8 cellular contexts compared by ENCODE assay signal in the genomic region with DNA sequence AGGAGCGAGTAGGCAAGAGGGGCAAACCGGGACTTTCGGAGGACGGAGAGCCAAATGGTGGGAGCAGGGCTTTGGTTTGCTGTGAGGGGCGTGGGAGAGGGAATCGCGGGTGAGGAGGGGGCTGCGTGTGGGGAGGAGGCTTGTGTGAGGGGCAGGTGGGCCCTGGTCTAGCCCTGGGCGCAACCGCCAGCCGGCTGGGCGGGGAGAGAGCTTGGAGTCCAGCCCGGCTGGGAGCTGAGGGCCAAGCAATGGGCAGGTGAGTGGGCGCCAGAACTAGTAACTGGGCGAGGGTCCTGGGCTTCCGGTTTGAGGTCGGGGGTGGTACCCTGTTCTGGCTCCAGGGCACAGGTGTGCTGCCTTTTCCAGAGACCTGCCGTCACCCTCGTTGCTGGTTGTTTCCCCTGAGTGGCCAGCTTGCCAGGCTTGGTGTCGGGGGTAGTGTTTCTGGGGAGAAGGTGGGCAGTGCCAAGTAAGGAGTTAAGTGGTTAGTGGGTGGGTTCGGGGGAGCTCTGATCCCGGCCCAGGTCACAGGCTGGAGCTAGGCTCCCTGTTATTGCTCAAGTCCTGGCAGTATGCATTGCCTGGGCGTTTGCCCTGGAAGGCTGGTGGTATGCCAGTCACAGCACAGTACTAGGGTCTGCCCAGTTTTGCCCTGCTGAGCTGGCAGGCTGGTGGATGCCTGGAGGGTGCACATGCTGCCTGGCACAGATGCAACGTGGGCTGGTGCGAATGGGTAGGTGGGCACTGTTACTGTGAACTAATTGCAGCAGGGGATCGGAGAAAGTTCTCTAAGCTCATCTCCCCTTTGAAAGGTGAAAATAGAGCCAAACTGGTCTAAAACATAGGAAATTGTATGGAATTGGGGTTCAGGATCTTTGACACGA.
DNase-seq lines count a peak whose midpoint lies in the region; ATAC-seq, FAIRE-seq and TF ChIP-seq lines count a peak whose summit lies in the region.

No MANE protein-coding gene starts in this region.

- peak overlapping the region; percentile 88 for H3K4me3 ChIP-seq in RWPE2 (ENCODE audit: severe bottlenecking)

- H3K9me3 ChIP-seq in RWPE2 (ENCODE audit: severe bottlenecking): no peaks in the 10 kb centered on the region

- no peaks in the 10 kb centered on the region for H3K36me3 ChIP-seq in RWPE2 (ENCODE audit: low read depth)

- H3K27me3 ChIP-seq in RWPE2 (ENCODE audit: insufficient read depth, poor library complexity, severe bottlenecking): no peaks in the 10 kb centered on the region

- ATAC-seq in RWPE2 (ENCODE audit: low read depth) (peak; percentile 17), GM19351 (IDR thresholded peaks at IDR 0.05; ENCODE audit: unreplicated experiment) (no peak)

- FAIRE-seq in RCC 7860 (lab: Jason Lieb, UNC): no peak

- DNase-seq in NCI-H510A (lab: John Stamatoyannopoulos, UW) (peak; percentile 15), NCI-H510A treated with DMSO at 0.1 percent for 48 hours (lab: John Stamatoyannopoulos, UW) (no peak), RWPE2 (ENCODE audit: low spot score) (no peak), cerebellar cortex (ENCODE audit: low spot score) (peak; percentile 94), kidney tubule cell (ENCODE audit: low spot score) (peak; percentile 14), RCC 7860 (ENCODE audit: low spot score) (no peak)
- peak; percentile 7 to 9 for DNase-seq in stimulated activated CD4-positive, alpha-beta T cell treated with anti-CD3 and anti-CD28 coated beads, Interleukin-4, amount 100 ng/mL, for 4 hours

- peaks cover 20% of the 10 kb centered on the region for H3K4me1 ChIP-seq in RWPE2 (ENCODE audit: insufficient read depth, poor library complexity, severe bottlenecking)

- no peak for TF ChIP-seq CTCF in RWPE2 (IDR thresholded peaks at IDR 0.05; ENCODE audit: poor library complexity, severe bottlenecking)

- H3K27ac ChIP-seq in RWPE2 (ENCODE audit: poor library complexity, severe bottlenecking): peak overlapping the region; percentile 76

Comparison
In these comparisons a context has a peak if more than half of its experiments do, and no peak if none do; other contexts are left out.
1. DNase-seq: peak in NCI-H510A (single experiment), cerebellar cortex (single experiment), kidney tubule cell (single experiment) and stimulated activated CD4-positive, alpha-beta T cell treated with anti-CD3 and anti-CD28 coated beads, Interleukin-4, amount 100 ng/mL, for 4 hours (2 of 2); none in NCI-H510A treated with DMSO at 0.1 percent for 48 hours (single experiment), RWPE2 (single experiment) and RCC 7860 (single experiment).